ENCODE assay signal across 9 cellular contexts in the genomic region with DNA sequence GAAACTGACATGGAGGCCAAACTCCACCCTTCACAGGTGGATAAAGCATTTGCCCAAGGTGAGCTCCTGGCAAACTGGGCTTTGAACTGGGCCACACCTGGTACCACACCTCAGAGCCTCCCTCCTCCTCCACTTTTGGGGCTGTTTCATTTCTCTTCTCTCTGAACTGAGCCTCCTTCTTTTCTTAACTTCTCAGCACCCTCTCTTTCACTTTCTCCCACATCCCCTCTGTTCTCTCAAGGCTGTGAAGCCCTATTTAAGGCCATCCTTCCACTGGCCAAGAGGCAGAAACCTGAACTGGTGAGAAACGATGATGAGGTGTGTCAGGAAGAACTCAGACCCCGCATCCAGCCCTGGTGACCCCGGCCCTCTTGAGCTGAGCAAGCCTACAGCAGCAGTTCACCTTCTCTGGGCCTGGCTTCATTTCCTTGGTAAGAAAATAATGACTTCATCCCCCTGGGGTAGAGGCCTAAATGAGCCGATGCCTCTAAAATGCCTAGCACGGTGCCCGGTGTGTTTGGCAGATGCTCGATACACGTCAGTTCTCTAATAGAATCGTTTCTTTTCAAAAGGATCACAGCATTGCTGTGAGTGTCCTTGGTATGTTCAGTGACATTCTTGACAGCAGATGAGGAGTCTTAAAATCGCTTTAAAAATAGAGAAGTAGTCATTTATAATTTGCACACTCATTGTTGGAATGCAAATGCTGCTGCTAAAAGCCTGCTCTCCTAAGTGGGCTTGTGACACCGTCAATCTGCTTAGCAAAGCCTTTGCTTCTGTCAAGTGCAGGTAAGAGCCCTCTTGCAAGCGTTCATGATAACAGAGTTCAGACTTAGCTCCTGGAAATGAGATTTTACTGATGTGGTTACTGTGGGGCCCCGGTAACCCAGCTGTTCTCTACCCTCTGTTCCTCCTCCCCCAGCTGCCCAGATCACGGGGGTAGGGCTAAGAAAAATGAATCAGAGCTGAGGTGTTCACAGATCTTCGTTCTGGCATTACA.
A peak's percentile ranks its signal among the peaks of the same experiment; 100 is the strongest.
DNase-seq lines count a peak whose midpoint lies in the region; ATAC-seq and TF ChIP-seq lines count a peak whose summit lies in the region.
"Had no signal": no experiment of that assay in that cellular context is flagged by ENCODE, and none has a peak within 500 bp of the region (broad histone marks: within the 10 kb centered on the region; RNA-seq: fewer than 3 reads in every experiment).

No MANE protein-coding gene starts in this region.

- no peaks in the 10 kb centered on the region for H3K79me2 ChIP-seq in DND-41 (ENCODE audit: insufficient read depth, low read length)
- H3K79me2 ChIP-seq in MM.1S (ENCODE audit: low read length): no peaks in the 10 kb centered on the region

- no peak overlapping the region for H3K4me2 ChIP-seq in DND-41 (ENCODE audit: insufficient read depth, low read length)
- H3K4me2 ChIP-seq in MM.1S (ENCODE audit: low read depth, low read length): 0 out of 2 replicates have a peak overlapping the region, but pooled peaks have one; percentile 1

- peak; percentile 74 for DNase-seq in DND-41
- DNase-seq in MM.1S: peak; percentile 31
- peak; percentile 67 for DNase-seq in activated T-cell treated with anti-CD3 and anti-CD28 coated beads, Interleukin-2, amount 50 U/mL, for 1 hour
- peak; percentile 47 for DNase-seq in stimulated activated CD4-positive, alpha-beta T cell treated with anti-CD3 and anti-CD28 coated beads, Interleukin-12 subunit alpha, Interleukin-12 subunit beta, amount 100 ng/mL, for 4 hours
- DNase-seq in ACHN: no peak
- DNase-seq in A172 (ENCODE audit: low spot score): no peak
- DNase-seq: natural killer cell had no signal

- H3K27ac ChIP-seq in DND-41 (ENCODE audit: low read length) (no peak overlapping the region), MM.1S (ENCODE audit: low read length) (no peak overlapping the region)

- H3F3A ChIP-seq in MM.1S (ENCODE audit: insufficient read depth, low read length): no peaks in the 10 kb centered on the region

- H3K9me2 ChIP-seq in MM.1S (replicated peaks; ENCODE audit: insufficient read depth, low read length): no peaks in the 10 kb centered on the region

- H3K4me3 ChIP-seq in DND-41 (ENCODE audit: low read depth in 1 of 2, low read length in 2 of 2) (no peak overlapping the region), MM.1S (ENCODE audit: low read length) (no peak overlapping the region)

- in situ Hi-C loops in ACHN (cut with HindIII; ENCODE audit: low pct_ligation_motif_present, low pct_unique_long_range_greater_than_20kb, low sequenced_read_pairs): no loop called here

- H3K9ac ChIP-seq in DND-41 (ENCODE audit: low read depth, low read length) (no peak overlapping the region), MM.1S (ENCODE audit: low read length) (no peak overlapping the region)

- no peak overlapping the region for H2AFZ ChIP-seq in DND-41 (ENCODE audit: low read depth, low read length)
- no peak overlapping the region for H2AFZ ChIP-seq in MM.1S (ENCODE audit: low read length)

- peaks cover 9% of the 10 kb centered on the region for H3K4me1 ChIP-seq in DND-41 (ENCODE audit: insufficient read depth, low read length)
- H3K4me1 ChIP-seq in MM.1S (ENCODE audit: low read length): no peaks in the 10 kb centered on the region

- H4K20me1 ChIP-seq in DND-41 (ENCODE audit: insufficient read depth, low read length) (peaks cover 7% of the 10 kb centered on the region; the same call in 1 of the 2 replicates), MM.1S (ENCODE audit: insufficient read depth, low read length) (no peaks in the 10 kb centered on the region)

- ATAC-seq in DND-41 (ENCODE audit: insufficient read depth, low read depth) (peak; percentile 99), GM19467 (IDR thresholded peaks at IDR 0.05; ENCODE audit: unreplicated experiment) (no peak), GM18873 (IDR thresholded peaks at IDR 0.05; ENCODE audit: low FRiP score, unreplicated experiment) (no peak)

- H3K27me3 ChIP-seq in DND-41 (ENCODE audit: insufficient read depth, low read length, poor library complexity) (peaks cover 2% of the 10 kb centered on the region), MM.1S (replicated peaks; ENCODE audit: insufficient read depth, low read length) (peaks cover 40% of the 10 kb centered on the region)

- TF ChIP-seq CTCF in DND-41 (IDR thresholded peaks at IDR 0.05; ENCODE audit: borderline replicate concordance, extremely low read depth, low read length, poor library complexity, severe bottlenecking) (no peak), MM.1S (IDR thresholded peaks at IDR 0.05; ENCODE audit: low read length) (no peak)

- H3K9me3 ChIP-seq in DND-41 (ENCODE audit: insufficient read depth, low read length, severe bottlenecking) (no peaks in the 10 kb centered on the region), MM.1S (replicated peaks; ENCODE audit: insufficient read depth, low read length) (no peaks in the 10 kb centered on the region)

- H3K36me3 ChIP-seq in DND-41 (ENCODE audit: insufficient read depth, low read length) (no peaks in the 10 kb centered on the region), MM.1S (replicated peaks; ENCODE audit: insufficient read depth, low read length) (no peaks in the 10 kb centered on the region)

Comparison
In these comparisons a context has a peak if more than half of its experiments do, and no peak if none do; other contexts are left out.
1. DNase-seq: peak in DND-41 (single experiment), MM.1S (single experiment), activated T-cell treated with anti-CD3 and anti-CD28 coated beads, Interleukin-2, amount 50 U/mL, for 1 hour (single experiment) and stimulated activated CD4-positive, alpha-beta T cell treated with anti-CD3 and anti-CD28 coated beads, Interleukin-12 subunit alpha, Interleukin-12 subunit beta, amount 100 ng/mL, for 4 hours (single experiment); none in ACHN (single experiment) and A172 (single experiment).